In the genomic region with DNA sequence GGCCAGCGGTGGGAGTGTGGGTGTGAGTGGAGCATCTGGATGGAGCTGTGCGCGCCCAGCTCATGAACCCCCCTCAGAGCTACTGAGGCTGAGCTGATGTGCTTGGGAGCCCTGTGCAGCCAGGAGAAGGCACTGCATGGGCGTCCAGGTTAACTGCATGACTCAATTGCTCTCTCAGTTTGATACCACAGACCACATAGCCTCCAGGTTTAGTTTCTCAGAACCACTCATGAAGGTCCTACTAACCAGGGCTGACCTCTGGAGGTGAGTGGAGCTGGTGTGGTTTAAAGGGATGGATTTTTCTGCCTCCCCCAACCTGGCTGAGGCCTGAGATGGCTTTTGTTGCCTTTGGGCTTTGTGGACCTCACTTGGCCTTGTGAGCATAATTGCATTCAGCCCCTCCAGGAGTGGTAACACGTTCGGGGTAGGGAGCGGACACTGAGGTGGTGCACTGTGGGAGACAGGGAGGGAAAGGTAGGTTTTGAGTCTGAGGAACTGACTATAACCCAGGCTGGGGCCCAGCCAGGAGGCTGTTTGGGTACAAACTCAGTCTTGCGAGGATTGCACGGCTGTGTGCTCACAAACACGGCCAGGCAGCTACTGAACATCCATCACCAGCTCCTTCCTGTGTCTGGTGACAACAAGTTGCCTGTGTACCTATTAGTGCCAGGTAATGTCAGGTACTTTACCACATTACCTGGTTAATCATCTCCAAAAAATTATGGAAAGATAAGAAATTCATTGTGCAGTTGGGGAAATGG, we compare ENCODE assay signal across 1 cellular context.
TF ChIP-seq lines count a peak whose summit lies in the region.

No MANE protein-coding gene starts in this region.

TF ChIP-seq in WTC11, 78 proteins besides CTCF, POLR2A, EP300 and RAD21 (continued from another document):
- TF ChIP-seq, protein P1, sequence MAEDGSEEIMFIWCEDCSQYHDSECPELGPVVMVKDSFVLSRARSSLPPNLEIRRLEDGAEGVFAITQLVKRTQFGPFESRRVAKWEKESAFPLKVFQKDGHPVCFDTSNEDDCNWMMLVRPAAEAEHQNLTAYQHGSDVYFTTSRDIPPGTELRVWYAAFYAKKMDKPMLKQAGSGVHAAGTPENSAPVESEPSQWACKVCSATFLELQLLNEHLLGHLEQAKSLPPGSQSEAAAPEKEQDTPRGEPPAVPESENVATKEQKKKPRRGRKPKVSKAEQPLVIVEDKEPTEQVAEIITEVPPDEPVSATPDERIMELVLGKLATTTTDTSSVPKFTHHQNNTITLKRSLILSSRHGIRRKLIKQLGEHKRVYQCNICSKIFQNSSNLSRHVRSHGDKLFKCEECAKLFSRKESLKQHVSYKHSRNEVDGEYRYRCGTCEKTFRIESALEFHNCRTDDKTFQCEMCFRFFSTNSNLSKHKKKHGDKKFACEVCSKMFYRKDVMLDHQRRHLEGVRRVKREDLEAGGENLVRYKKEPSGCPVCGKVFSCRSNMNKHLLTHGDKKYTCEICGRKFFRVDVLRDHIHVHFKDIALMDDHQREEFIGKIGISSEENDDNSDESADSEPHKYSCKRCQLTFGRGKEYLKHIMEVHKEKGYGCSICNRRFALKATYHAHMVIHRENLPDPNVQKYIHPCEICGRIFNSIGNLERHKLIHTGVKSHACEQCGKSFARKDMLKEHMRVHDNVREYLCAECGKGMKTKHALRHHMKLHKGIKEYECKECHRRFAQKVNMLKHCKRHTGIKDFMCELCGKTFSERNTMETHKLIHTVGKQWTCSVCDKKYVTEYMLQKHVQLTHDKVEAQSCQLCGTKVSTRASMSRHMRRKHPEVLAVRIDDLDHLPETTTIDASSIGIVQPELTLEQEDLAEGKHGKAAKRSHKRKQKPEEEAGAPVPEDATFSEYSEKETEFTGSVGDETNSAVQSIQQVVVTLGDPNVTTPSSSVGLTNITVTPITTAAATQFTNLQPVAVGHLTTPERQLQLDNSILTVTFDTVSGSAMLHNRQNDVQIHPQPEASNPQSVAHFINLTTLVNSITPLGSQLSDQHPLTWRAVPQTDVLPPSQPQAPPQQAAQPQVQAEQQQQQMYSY (CRISPR knock-in tag; IDR thresholded peaks at IDR 0.05), result no peak
- TF ChIP-seq, protein P2, sequence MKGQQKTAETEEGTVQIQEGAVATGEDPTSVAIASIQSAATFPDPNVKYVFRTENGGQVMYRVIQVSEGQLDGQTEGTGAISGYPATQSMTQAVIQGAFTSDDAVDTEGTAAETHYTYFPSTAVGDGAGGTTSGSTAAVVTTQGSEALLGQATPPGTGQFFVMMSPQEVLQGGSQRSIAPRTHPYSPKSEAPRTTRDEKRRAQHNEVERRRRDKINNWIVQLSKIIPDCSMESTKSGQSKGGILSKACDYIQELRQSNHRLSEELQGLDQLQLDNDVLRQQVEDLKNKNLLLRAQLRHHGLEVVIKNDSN (CRISPR knock-in tag; IDR thresholded peaks at IDR 0.05), result no peak
- no peak for TF ChIP-seq FOXJ3 (CRISPR knock-in tag; IDR thresholded peaks at IDR 0.05; ENCODE audit: borderline replicate concordance)
- TF ChIP-seq ZNF671 (CRISPR knock-in tag; IDR thresholded peaks at IDR 0.05), result no peak
- TF ChIP-seq NFYB (CRISPR knock-in tag; conservative IDR thresholded peaks at IDR 0.05; ENCODE audit: low read depth), result no peak
- no peak for TF ChIP-seq MYBL2 (CRISPR knock-in tag; IDR thresholded peaks at IDR 0.05)
- no peak for TF ChIP-seq ATF1 (CRISPR knock-in tag; IDR thresholded peaks at IDR 0.05)
- TF ChIP-seq SMAD4 (CRISPR knock-in tag; IDR thresholded peaks at IDR 0.05), result no peak
- no peak for TF ChIP-seq ZNF317 (CRISPR knock-in tag; IDR thresholded peaks at IDR 0.05; ENCODE audit: borderline replicate concordance, low read depth)
- TF ChIP-seq KAT7 (CRISPR knock-in tag; IDR thresholded peaks at IDR 0.05; ENCODE audit: borderline replicate concordance), result no peak
- no peak for TF ChIP-seq ZNF121 (CRISPR knock-in tag; IDR thresholded peaks at IDR 0.05)
